ENCODE assay signal across 17 cellular contexts in genomic region chr1:221993444-221993948, GRCh38.
DNase-seq lines count a peak whose midpoint lies in the region; ATAC-seq, FAIRE-seq and TF ChIP-seq lines count a peak whose summit lies in the region.
"Had no signal": no experiment of that assay in that cellular context is flagged by ENCODE, and none has a peak within 500 bp of the region (broad histone marks: within the 10 kb centered on the region; RNA-seq: fewer than 3 reads in every experiment).

No MANE protein-coding gene starts in this region.

- no peak overlapping the region for H2AFZ ChIP-seq in HepG2 (ENCODE audit: low read length)

- peak; percentile 64 for ATAC-seq in HepG2
- no peak for ATAC-seq in right lobe of liver
- no peak for ATAC-seq in HG03139 (IDR thresholded peaks at IDR 0.05; ENCODE audit: unreplicated experiment)
- ATAC-seq: right cardiac atrium had no signal

- peak; percentile 27 for TF ChIP-seq CTCF in HepG2 (CRISPR knock-in tag; IDR thresholded peaks at IDR 0.05)
- no peak for TF ChIP-seq CTCF in right lobe of liver (IDR thresholded peaks at IDR 0.05)

- intact Hi-C loops in HepG2 (cut with micrococcal nuclease; ENCODE audit: unreplicated experiment): loop anchor here (5.0 kb wide), 1 partner anchor 516 kb away; no protein-coding TSS in a partner anchor
- intact Hi-C loops in right lobe of liver (cut with DNase I): no loop called here

- H3K4me1 ChIP-seq in HepG2 (ENCODE audit: insufficient read depth, low read length): no peaks in the 10 kb centered on the region
- H3K4me1 ChIP-seq in right lobe of liver: no peaks in the 10 kb centered on the region
- H3K4me1 ChIP-seq in effector memory CD4-positive, alpha-beta T cell (ENCODE audit: control insufficient read depth, insufficient read depth, low read length, poor library complexity, severe bottlenecking): no peaks in the 10 kb centered on the region

- H3K4me3 ChIP-seq in HepG2 (replicated peaks in 1 of 3; ENCODE audit: insufficient read depth in 1 of 3, low read depth in 2 of 3, low read length in 3 of 3): no peak overlapping the region
- H3K4me3 ChIP-seq in right lobe of liver: no peak overlapping the region
- no peak overlapping the region for H3K4me3 ChIP-seq in effector memory CD4-positive, alpha-beta T cell (ENCODE audit: insufficient read depth, low read depth, low read length, poor library complexity, severe bottlenecking)
- H3K4me3 ChIP-seq: left lung had no signal

- no peaks in the 10 kb centered on the region for H3K79me2 ChIP-seq in HepG2 (ENCODE audit: insufficient read depth, low read length)

- no peaks in the 10 kb centered on the region for H3K36me3 ChIP-seq in HepG2 (replicated peaks in 1 of 2; ENCODE audit: control insufficient read depth in 1 of 2, insufficient read depth in 2 of 2, low read length in 2 of 2)
- no peaks in the 10 kb centered on the region for H3K36me3 ChIP-seq in right lobe of liver
- H3K36me3 ChIP-seq in effector memory CD4-positive, alpha-beta T cell (ENCODE audit: control insufficient read depth, insufficient read depth, low read length): no peaks in the 10 kb centered on the region
- H3K36me3 ChIP-seq: left lung had no signal

- in situ Hi-C loops in HepG2 (cut with HindIII; ENCODE audit: extremely low pct_ligation_motif_present, low pct_unique_long_range_greater_than_20kb): no loop called here
- in situ Hi-C loops in SK-MEL-5 (cut with HindIII; ENCODE audit: low pct_unique_long_range_greater_than_20kb, low sequenced_read_pairs): no loop called here

- DNase-seq in HepG2 (ENCODE audit: low spot score) (no peak), right lobe of liver (no peak), SK-MEL-5 (ENCODE audit: low read depth, low spot score) (peak; percentile 63), dermis microvascular lymphatic vessel endothelial cell (ENCODE audit: low read depth in 2 of 2) (peak; percentile 8 to 17), substantia nigra (lab: John Stamatoyannopoulos, UW) (no peak), DMS79 treated with DMSO at 0.1 percent for 48 hours (lab: John Stamatoyannopoulos, UW) (no peak)
- no peak for DNase-seq in effector memory CD4-positive, alpha-beta T cell
- DNase-seq: CD4-positive, CD25-positive, alpha-beta regulatory T cell; cerebellar nuclear complex; GDM1; GOT3; hippocampal formation; left lung; NCI-H2029 treated with DMSO at 0.1 percent for 48 hours; right cardiac atrium had no signal

- no peak for TF ChIP-seq POLR2A in HepG2 (IDR thresholded peaks at IDR 0.05; ENCODE audit: insufficient read depth in 1 of 2, low read depth in 2 of 2, low read length in 2 of 2)
- TF ChIP-seq POLR2A in right lobe of liver (IDR thresholded peaks at IDR 0.05): no peak

- H4K20me1 ChIP-seq in HepG2 (ENCODE audit: insufficient read depth, low read length): no peaks in the 10 kb centered on the region

- POLR2A ChIA-PET in HepG2 (lab: Yijun Ruan, JAX): no interaction called here

- FAIRE-seq in HepG2 (lab: Jason Lieb, UNC): no peak

- no peaks in the 10 kb centered on the region for H3K9me3 ChIP-seq in HepG2 (ENCODE audit: low read length)
- no peaks in the 10 kb centered on the region for H3K9me3 ChIP-seq in right lobe of liver
- no peaks in the 10 kb centered on the region for H3K9me3 ChIP-seq in effector memory CD4-positive, alpha-beta T cell (ENCODE audit: control insufficient read depth, low read length)
- H3K9me3 ChIP-seq: left lung had no signal

- H3K4me2 ChIP-seq in HepG2 (ENCODE audit: low read depth, low read length): no peak overlapping the region

- CTCF ChIA-PET in HepG2 (lab: Yijun Ruan, JAX; ENCODE audit: low intra/inter-chr PET ratio, low total read pairs): no interaction called here

- H3K27me3 ChIP-seq in HepG2 (ENCODE audit: control insufficient read depth in 1 of 2, insufficient read depth in 2 of 2, low read length in 2 of 2): no peaks in the 10 kb centered on the region
- no peaks in the 10 kb centered on the region for H3K27me3 ChIP-seq in right lobe of liver
- H3K27me3 ChIP-seq in effector memory CD4-positive, alpha-beta T cell (replicated peaks; ENCODE audit: control insufficient read depth, insufficient read depth, low read length, poor library complexity, severe bottlenecking): no peaks in the 10 kb centered on the region
- H3K27me3 ChIP-seq: left lung had no signal

- TF ChIP-seq RAD21 in HepG2 (CRISPR knock-in tag; IDR thresholded peaks at IDR 0.05): no peak

- no TSS peak for BruUV-seq in HepG2 (replicated peaks; lab: Mats Ljungman, UMichigan)

- no peak for TF ChIP-seq EP300 in HepG2 (IDR thresholded peaks at IDR 0.05; ENCODE audit: low read depth in 2 of 2, low read length in 2 of 2)
- no peak for TF ChIP-seq EP300 in HepG2 (CRISPR knock-in tag; IDR thresholded peaks at IDR 0.05; ENCODE audit: borderline replicate concordance)

- H3K9ac ChIP-seq in HepG2 (ENCODE audit: insufficient read depth, low read depth, low read length): no peak overlapping the region

- H3K27ac ChIP-seq in HepG2 (ENCODE audit: extremely low read length, insufficient read depth, low read length) (no peak overlapping the region), right lobe of liver (no peak overlapping the region), substantia nigra (ENCODE audit: low read depth, low read length, poor library complexity, severe bottlenecking) (peak overlapping the region; percentile 19)
- H3K27ac ChIP-seq in effector memory CD4-positive, alpha-beta T cell (ENCODE audit: insufficient read depth, low read length, poor library complexity, severe bottlenecking): no peak overlapping the region
- H3K27ac ChIP-seq: HL-60, left lung had no signal

TF ChIP-seq in HepG2, 621 proteins besides CTCF, POLR2A, EP300 and RAD21:
- TF ChIP-seq ZBTB37 (CRISPR knock-in tag; IDR thresholded peaks at IDR 0.05) (no peak), SKI (IDR thresholded peaks at IDR 0.05; ENCODE audit: partially characterized antibody) (no peak), STAG1 (CRISPR knock-in tag; IDR thresholded peaks at IDR 0.05) (peak; percentile 51), GTF2F1 (IDR thresholded peaks at IDR 0.05; ENCODE audit: low read length) (no peak), ZNF605 (CRISPR knock-in tag; IDR thresholded peaks at IDR 0.05) (no peak), ZNF878 (CRISPR knock-in tag; IDR thresholded peaks at IDR 0.05) (no peak), HCFC1 (IDR thresholded peaks at IDR 0.05; ENCODE audit: low read depth, low read length) (no peak)

Comparison
In these comparisons a context has a peak if more than half of its experiments do, and no peak if none do; other contexts are left out.
1. DNase-seq: peak in SK-MEL-5 (single experiment) and dermis microvascular lymphatic vessel endothelial cell (2 of 2); none in HepG2 (single experiment), right lobe of liver (0 of 3), substantia nigra (0 of 49), effector memory CD4-positive, alpha-beta T cell (0 of 3) and DMS79 treated with DMSO at 0.1 percent for 48 hours (single experiment).